In the genomic region with DNA sequence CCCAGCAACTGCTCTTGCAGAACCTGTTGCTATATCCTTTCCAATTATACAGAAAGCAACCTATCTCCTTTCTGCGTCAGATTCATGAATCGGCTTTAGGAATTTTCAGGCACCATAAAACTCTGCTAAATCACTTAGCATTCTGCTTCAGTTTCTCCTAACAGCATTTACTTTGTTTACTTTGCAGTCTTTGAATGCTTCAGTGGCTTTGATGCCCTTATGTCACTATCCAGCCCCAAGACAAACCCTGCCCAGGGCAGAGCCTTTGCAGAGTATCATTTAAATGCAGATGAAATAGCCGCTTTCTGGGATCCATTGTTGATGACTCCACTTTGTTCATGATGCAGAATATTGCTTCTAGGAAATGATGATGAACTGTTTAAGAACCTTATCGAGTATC, we compare ENCODE assay signal across 17 cellular contexts. TPM values are rescaled to one million over a fixed set of nuclear protein-coding genes. Genes with fewer than 3 reads are reported as not detected.
"Had no signal": no experiment of that assay in that cellular context is flagged by ENCODE, and none has a peak within 500 bp of the region (broad histone marks: within the 10 kb centered on the region; RNA-seq: fewer than 3 reads in every experiment).

No MANE protein-coding gene starts in this region.

- ATAC-seq: left ventricle myocardium superior had no signal

- H3K36me3 ChIP-seq: neutrophil, tibial artery, uterus had no signal

- H3K4me3 ChIP-seq: tibial artery, uterus had no signal

- H3K27ac Mint-ChIP-seq: activated naive CD8-positive, alpha-beta T cell; brain had no signal

- H3K4me3 Mint-ChIP-seq: activated naive CD8-positive, alpha-beta T cell had no signal

- H3K4me1 ChIP-seq: uterus had no signal

- H3K27me3 Mint-ChIP-seq: activated naive CD8-positive, alpha-beta T cell; brain had no signal

- DNase-seq: activated CD4-positive, alpha-beta T cell treated with anti-CD3 and anti-CD28 coated beads, Interleukin-2, amount 50 U/mL, for 4 hours; activated CD4-positive, CD25-positive, alpha-beta regulatory T cell treated with anti-CD3 and anti-CD28 coated beads, Interleukin-2, amount 50 U/mL, for 72 hours; activated gamma-delta T cell; activated T-cell treated with anti-CD3 and anti-CD28 coated beads, Interleukin-2, amount 50 U/mL, for 1 hour; amygdala; dermis blood vessel endothelial cell; left ventricle myocardium superior; posterior cingulate gyrus; stimulated activated CD4-positive, alpha-beta T cell treated with anti-CD3 and anti-CD28 coated beads, Interleukin-4, amount 100 ng/mL, for 4 hours; tibial artery; uterus had no signal

- H3K36me3 Mint-ChIP-seq: activated naive CD8-positive, alpha-beta T cell had no signal

- H3K9me3 ChIP-seq: neutrophil, tibial artery, uterus had no signal

- H3K27me3 ChIP-seq: neutrophil, tibial artery, uterus had no signal

- H3K27ac ChIP-seq: neutrophil, tibial artery, uterus had no signal

RNA-seq across cellular contexts. Expression of a gene that starts 43.1 kb away (rescaled TPM):
- total RNA-seq: dermis blood vessel endothelial cell; left ventricle myocardium superior; mesenteric fat pad; T-helper 2 cell treated with Interferon-gamma antibody and Interleukin-4, amounts not matched to agents 100 ng/mL and 5 ng/mL, for 36 hours had no signal
- polyA plus RNA-seq: esophagus had no signal
